16 cellular contexts compared by ENCODE assay signal in genomic region chr7:6284461-6285360, GRCh38. TPM values are rescaled to one million over a fixed set of nuclear protein-coding genes. Genes with fewer than 3 reads are reported as not detected.
DNase-seq lines count a peak whose midpoint lies in the region; FAIRE-seq and TF ChIP-seq lines count a peak whose summit lies in the region.
"Had no signal": no experiment of that assay in that cellular context is flagged by ENCODE, and none has a peak within 500 bp of the region (broad histone marks: within the 10 kb centered on the region; RNA-seq: fewer than 3 reads in every experiment).

No MANE protein-coding gene starts in this region.

- no peak overlapping the region for H3K14ac ChIP-seq in H1 (ENCODE audit: insufficient read length)

- no peak overlapping the region for H2AK5ac ChIP-seq in H1 (ENCODE audit: low read depth, low read length)

- peaks cover 2% of the 10 kb centered on the region; the same call in 1 of the 2 replicates for H3K23me2 ChIP-seq in H1 (ENCODE audit: low read depth, low read length)

- no peak overlapping the region for H2BK120ac ChIP-seq in H1 (replicated peaks; ENCODE audit: low read depth, low read length)

- no peak overlapping the region for H2BK12ac ChIP-seq in H1 (ENCODE audit: low read depth, low read length)

- H3K27ac ChIP-seq in PC-9 (peak overlapping the region; percentile 100), H1 (ENCODE audit: low read depth, low read length) (no peak overlapping the region), osteoblast (ENCODE audit: low read depth, low read length) (peak overlapping the region; percentile 99)
- H3K27ac ChIP-seq: body of pancreas had no signal

- no peak overlapping the region for H3K23ac ChIP-seq in H1 (ENCODE audit: insufficient read length)

- H3F3A ChIP-seq in PC-9 (ENCODE audit: insufficient read depth, low read depth) = peaks cover 49% of the 10 kb centered on the region

- peaks cover 35% of the 10 kb centered on the region for H3K4me1 ChIP-seq in PC-9 (replicated peaks; ENCODE audit: insufficient read depth)
- no peaks in the 10 kb centered on the region for H3K4me1 ChIP-seq in H1 (replicated peaks in 1 of 4; ENCODE audit: control insufficient read depth in 3 of 4, insufficient read depth in 4 of 4, low read length in 3 of 4)
- peaks cover 16% of the 10 kb centered on the region for H3K4me1 ChIP-seq in osteoblast (ENCODE audit: insufficient read depth, low read length)
- H3K4me1 ChIP-seq: body of pancreas had no signal

- H3K56ac ChIP-seq in H1 (replicated peaks; ENCODE audit: insufficient read length, low read depth, low read length) = no peak overlapping the region

- H4K20me1 ChIP-seq in PC-9 (ENCODE audit: insufficient read depth) = no peaks in the 10 kb centered on the region
- no peaks in the 10 kb centered on the region for H4K20me1 ChIP-seq in H1 (replicated peaks in 1 of 2; ENCODE audit: control insufficient read depth in 1 of 2, insufficient read depth in 2 of 2, low read length in 2 of 2)
- H4K20me1 ChIP-seq in osteoblast (ENCODE audit: insufficient read depth, low read length) = no peaks in the 10 kb centered on the region

- POLR2A ChIA-PET in PC-9 (lab: Charles Lee; ENCODE audit: unreplicated experiment) = interaction anchor here (0.5 to 0.9 kb wide), 2 partner anchors 14 to 1280 kb away, joined by 3 to 5 read pairs; no protein-coding TSS in a partner anchor
- POLR2A ChIA-PET in H1 (lab: Charles Lee; ENCODE audit: partially characterized antibody) = interaction anchor here (0.5 to 1.5 kb wide), 2 partner anchors 15 to 221 kb away, joined by 3 to 5 read pairs; no protein-coding TSS in a partner anchor

- no peaks in the 10 kb centered on the region for H3K27me3 ChIP-seq in PC-9 (ENCODE audit: insufficient read depth, low read depth)
- no peaks in the 10 kb centered on the region for H3K27me3 ChIP-seq in H1 (replicated peaks in 1 of 4; ENCODE audit: control insufficient read depth in 3 of 4, extremely low read depth in 1 of 4, insufficient read depth in 3 of 4, low read length in 3 of 4)
- H3K27me3 ChIP-seq in osteoblast (ENCODE audit: insufficient read depth, low read length) = no peaks in the 10 kb centered on the region
- H3K27me3 ChIP-seq: body of pancreas had no signal

- no peak for TF ChIP-seq CTCF in PC-9 (conservative IDR thresholded peaks at IDR 0.05)
- TF ChIP-seq CTCF in H1 (IDR thresholded peaks at IDR 0.05; ENCODE audit: control extremely low read depth in 1 of 3, insufficient read depth in 1 of 3, low read depth in 1 of 3, low read length in 3 of 3) = no peak
- no peak for TF ChIP-seq CTCF in osteoblast (IDR thresholded peaks at IDR 0.05; ENCODE audit: extremely low read depth, low read depth, low read length)

- CTCF ChIA-PET in PC-9 (lab: Charles Lee) (no interaction called here), H1 (lab: Charles Lee; ENCODE audit: partially characterized antibody) (interaction anchor here (1.0 to 2.2 kb wide), 4 partner anchors 10 to 124 kb away, joined by 3 to 9 read pairs (median 4); no protein-coding TSS in a partner anchor)

- no peak overlapping the region for H3K18ac ChIP-seq in H1 (ENCODE audit: extremely low read depth, low read length)

- H3K4me2 ChIP-seq in PC-9 = peak overlapping the region; percentile 83
- H3K4me2 ChIP-seq in H1 (ENCODE audit: insufficient read depth in 1 of 2, low read depth in 2 of 2, low read length in 2 of 2) = no peak overlapping the region
- no peak overlapping the region for H3K4me2 ChIP-seq in osteoblast (ENCODE audit: insufficient read depth, low read length)

- peak overlapping the region; percentile 61; the same call in 1 of the 2 replicates for H2BK15ac ChIP-seq in H1 (ENCODE audit: low read length)

- TF ChIP-seq POLR2A in H1 (IDR thresholded peaks at IDR 0.05; ENCODE audit: control extremely low read depth in 1 of 2, low read depth in 2 of 2, low read length in 2 of 2) = no peak

- H3K36me3 ChIP-seq in PC-9 (ENCODE audit: low read depth) (no peaks in the 10 kb centered on the region), H1 (ENCODE audit: control insufficient read depth in 2 of 4, insufficient read depth in 4 of 4, low read length in 3 of 4) (no peaks in the 10 kb centered on the region), osteoblast (ENCODE audit: insufficient read depth, low read length) (no peaks in the 10 kb centered on the region)

- H3K79me1 ChIP-seq in H1 (ENCODE audit: low read depth, low read length) = no peaks in the 10 kb centered on the region

- intact Hi-C loops in PC-9 (cut with micrococcal nuclease; ENCODE audit: unreplicated experiment) = loop anchor here (5.0 kb wide), 1 partner anchor 163 kb away; the partner anchor contains the start of gene DAGLB

- no peak overlapping the region for H4K5ac ChIP-seq in H1 (ENCODE audit: insufficient read length, low read depth, low read length)

- no peak overlapping the region for H4K91ac ChIP-seq in H1 (replicated peaks; ENCODE audit: insufficient read length, low read length)

- H2AFZ ChIP-seq in PC-9 (no peak overlapping the region), H1 (ENCODE audit: low read length) (no peak overlapping the region), osteoblast (ENCODE audit: low read length) (no peak overlapping the region)

- H2BK5ac ChIP-seq in H1 (ENCODE audit: low read depth, low read length) = no peak overlapping the region

- DNase-seq in EL (peak; percentile 36), PC-9 (peak; percentile 81 to 90), H1 (ENCODE audit: low read depth in 1 of 2, low spot score in 2 of 2) (no peak), osteoblast (ENCODE audit: insufficient read length, low spot score, missing footprints) (no peak), activated T-cell treated with anti-CD3 and anti-CD28 coated beads for 4 hours (no peak), ecto neural progenitor cell (ENCODE audit: low spot score) (no peak), GF-D8 (lab: John Stamatoyannopoulos, UW) (no peak), GM19239 (ENCODE audit: insufficient read length, low spot score) (no peak)
- DNase-seq: activated gamma-delta T cell treated with Interleukin-2 at 50 U/mL for 16 hours; body of pancreas; C1 segment of cervical spinal cord; effector CD8-positive, alpha-beta T cell; left cardiac atrium; naive thymus-derived CD4-positive, alpha-beta T cell; NCI-H510A treated with DMSO at 0.1 percent for 48 hours; stimulated activated naive B cell treated with anti-CD40 and anti-IgM and Interleukin-4, amounts not matched to agents 10 μg/mL and 1 μg/mL and 100 μg/mL, for 72 hours had no signal

- H3K9me2 ChIP-seq in PC-9 (ENCODE audit: insufficient read depth) = no peaks in the 10 kb centered on the region

- H3K9me3 ChIP-seq in PC-9 (ENCODE audit: insufficient read depth, low read depth) (no peaks in the 10 kb centered on the region), H1 (ENCODE audit: insufficient read depth in 2 of 2, low read depth in 1 of 2, low read length in 1 of 2) (no peaks in the 10 kb centered on the region; a peak in 1 of 4 replicates), osteoblast (ENCODE audit: low read depth, low read length) (no peaks in the 10 kb centered on the region)
- H3K9me3 ChIP-seq: body of pancreas had no signal

- no peak overlapping the region for H3K4ac ChIP-seq in H1 (replicated peaks; ENCODE audit: insufficient read length, low read depth, low read length)

- H2BK20ac ChIP-seq in H1 (ENCODE audit: low read length) = no peak overlapping the region

- no peak overlapping the region; a peak in 1 of 7 replicates for H3K9ac ChIP-seq in H1 (replicated peaks in 1 of 4; ENCODE audit: extremely low read depth in 1 of 4, low read depth in 3 of 4, low read length in 3 of 4)

- no peak for TF ChIP-seq EP300 in H1 (IDR thresholded peaks at IDR 0.05; ENCODE audit: borderline replicate concordance in 1 of 2, low read depth in 2 of 2, low read length in 2 of 2)

- BruUV-seq in PC-9 (replicated peaks; lab: Mats Ljungman, UMichigan) = no TSS peak

- H3K79me2 ChIP-seq in PC-9 (ENCODE audit: low read depth) (no peaks in the 10 kb centered on the region), H1 (ENCODE audit: control insufficient read depth in 1 of 2, insufficient read depth in 2 of 2, low read length in 2 of 2) (no peaks in the 10 kb centered on the region), osteoblast (ENCODE audit: insufficient read depth, low read length) (no peaks in the 10 kb centered on the region)

- no peak overlapping the region for H4K8ac ChIP-seq in H1 (ENCODE audit: extremely low read depth, insufficient read depth, low read length)

- no peak for FAIRE-seq in H1 (lab: Jason Lieb, UNC)
- FAIRE-seq in GM19239 (lab: Jason Lieb, UNC) = no peak

- no peak overlapping the region for H3K4me3 ChIP-seq in PC-9
- no peak overlapping the region for H3K4me3 ChIP-seq in H1 (ENCODE audit: extremely low read depth in 1 of 4, insufficient read depth in 2 of 4, low read depth in 3 of 4, low read length in 4 of 4)
- H3K4me3 ChIP-seq in osteoblast (ENCODE audit: insufficient read depth, low read length) = no peak overlapping the region
- H3K4me3 ChIP-seq: body of pancreas had no signal

- no peak for TF ChIP-seq RAD21 in H1 (IDR thresholded peaks at IDR 0.05 in 1 of 2, conservative IDR thresholded peaks at IDR 0.05 in 1 of 2; ENCODE audit: low read depth in 2 of 2, low read length in 2 of 2)

- 91% methylated on average over 20 of the region's 20 CpGs; no CpG with 5 or more reads in 1 of the 2 experiments for WGBS in H1 (ENCODE audit: extremely low coverage in 1 of 2, insufficient coverage in 1 of 2, insufficient read length in 1 of 2, insufficient replicate concordance in 2 of 2, low coverage in 1 of 2, low lambda C conversion rate in 2 of 2, missing lambda C conversion rate in 1 of 2), 2 experiments

TF ChIP-seq in H1, 55 proteins besides CTCF, POLR2A, EP300 and RAD21 (continues in another document):
- TF ChIP-seq RFX5 (IDR thresholded peaks at IDR 0.05; ENCODE audit: borderline replicate concordance, low read depth, low read length) = no peak
- TF ChIP-seq MAX (IDR thresholded peaks at IDR 0.05) = no peak
- no peak for TF ChIP-seq RXRA (IDR thresholded peaks at IDR 0.05; ENCODE audit: insufficient read depth, low read depth, low read length)
- no peak for TF ChIP-seq SP4 (IDR thresholded peaks at IDR 0.05; ENCODE audit: low read length)
- no peak for TF ChIP-seq BRCA1 (IDR thresholded peaks at IDR 0.05; ENCODE audit: low read depth, low read length)

RNA-seq across cellular contexts. Expression of gene CYTH3, which starts 12.3 kb away (rescaled TPM):
- 78.8 and 84.4 TPM in 2 replicates for total RNA-seq in PC-9 (2021)
- 9.7 and 11.9 TPM in 2 replicates for total RNA-seq in H1 (2021; fragmentation: NEBNext Ultra II Directional; extraction: Animal tissue kit (Norgen Biotek cat#: 25700))
- polyA plus RNA-seq in H1 (2011; rRNA removed) = 10.3 and 15.4 TPM in 2 replicates
- polyA plus RNA-seq in H1 (2011; cell fraction: cytosol; rRNA removed) = 9.3 TPM
- 24.2 TPM for polyA plus RNA-seq in H1 (2011; cell fraction: nucleus; rRNA removed)
- 7.1 to 10.0 TPM (median 9.3 TPM) in 4 replicates for polyA plus RNA-seq in H1 (2012, experiment 1 of 2)
- polyA plus RNA-seq in H1 (2012, experiment 2 of 2) = 3.8 TPM
- polyA plus RNA-seq in H1 (2013, experiment 1 of 2) = 8.0 TPM
- polyA plus RNA-seq in H1 (2013, experiment 2 of 2) = 9.2 TPM
- polyA minus RNA-seq in H1 (2011; rRNA and poly(A)+ RNA removed) = 5.1 and 10.3 TPM in 2 replicates
- 9.4 TPM for polyA minus RNA-seq in H1 (2011; cell fraction: cytosol; rRNA and poly(A)+ RNA removed)
- 11.6 TPM for polyA minus RNA-seq in H1 (2011; cell fraction: nucleus; rRNA and poly(A)+ RNA removed)
- 89.4 and 94.3 TPM in 2 replicates for total RNA-seq in osteoblast

Comparison
In these comparisons a context has a peak if more than half of its experiments do, and no peak if none do; other contexts are left out.
1. DNase-seq: peak in EL (single experiment) and PC-9 (2 of 2); none in H1 (0 of 2), osteoblast (single experiment), activated T-cell treated with anti-CD3 and anti-CD28 coated beads for 4 hours (single experiment), ecto neural progenitor cell (single experiment), GF-D8 (single experiment) and GM19239 (single experiment).